In genomic region chr12:109519787-109520186, GRCh38 we compare ENCODE assay signal across 15 cellular contexts. TPM values are rescaled to one million over a fixed set of nuclear protein-coding genes. Genes with fewer than 3 reads are reported as not detected.
DNase-seq lines count a peak whose midpoint lies in the region; ATAC-seq and TF ChIP-seq lines count a peak whose summit lies in the region.
"Had no signal": no experiment of that assay in that cellular context is flagged by ENCODE, and none has a peak within 500 bp of the region (broad histone marks: within the 10 kb centered on the region; RNA-seq: fewer than 3 reads in every experiment).

No MANE protein-coding gene starts in this region.

- TF ChIP-seq POLR2A in heart left ventricle (IDR thresholded peaks at IDR 0.05) (no peak), stomach (IDR thresholded peaks at IDR 0.05) (no peak)

- H3K4me1 ChIP-seq in heart left ventricle = peaks cover 14 to 58% (median 26%) of the 10 kb centered on the region in 12 donors
- peaks cover 0 to 3% of the 10 kb centered on the region in 2 donors for H3K4me1 ChIP-seq in mucosa of rectum (ENCODE audit: control insufficient read depth in 2 of 2, insufficient read depth in 2 of 2, low read length in 2 of 2)
- H3K4me1 ChIP-seq in stomach = no peaks in the 10 kb centered on the region
- H3K4me1 ChIP-seq: upper lobe of right lung had no signal

- TF ChIP-seq CTCF in heart left ventricle (IDR thresholded peaks at IDR 0.05) (no peak), dorsolateral prefrontal cortex (IDR thresholded peaks at IDR 0.05 in 54 of 56, conservative IDR thresholded peaks at IDR 0.05 in 2 of 56; ENCODE audit: low read depth in 1 of 56, partially characterized antibody in 56 of 56) (no peak), stomach (IDR thresholded peaks at IDR 0.05) (no peak)

- H3K9me3 ChIP-seq in heart left ventricle (no peaks in the 10 kb centered on the region), mucosa of rectum (ENCODE audit: control insufficient read depth in 2 of 2, low read length in 2 of 2) (no peaks in the 10 kb centered on the region), stomach (no peaks in the 10 kb centered on the region)
- H3K9me3 ChIP-seq: upper lobe of right lung had no signal

- WGBS in heart left ventricle, 4 donors = 56 to 87% (median 69%) methylated on average over 6 of the region's 6 CpGs
- 81 to 97% (median 88%) methylated on average over 6 of the region's 6 CpGs for WGBS in stomach, 5 donors

- no peaks in the 10 kb centered on the region for H3K27me3 Mint-ChIP-seq in activated T-helper 1 cell treated with anti-CD3 and anti-CD28 coated beads, Interleukin-12 subunit alpha, Interleukin-12 subunit beta, Interleukin-2, Interleukin-4 antibody, amounts not matched to agents 30 ng/mL and 10 ng/mL and 1 ng/mL, durations not matched to agents 14 hours and 24 hours and 36 hours (ENCODE audit: insufficient read depth)

- H3K27me3 ChIP-seq in heart left ventricle = no peaks in the 10 kb centered on the region
- no peaks in the 10 kb centered on the region for H3K27me3 ChIP-seq in dorsolateral prefrontal cortex
- H3K27me3 ChIP-seq in mucosa of rectum (ENCODE audit: control insufficient read depth in 2 of 2, insufficient read depth in 2 of 2, low read length in 2 of 2) = no peaks in the 10 kb centered on the region
- no peaks in the 10 kb centered on the region for H3K27me3 ChIP-seq in stomach
- H3K27me3 ChIP-seq: neural progenitor cell, upper lobe of right lung had no signal

- no peak overlapping the region for H3K9ac ChIP-seq in mucosa of rectum (ENCODE audit: low read depth in 1 of 2, low read length in 2 of 2)
- H3K9ac ChIP-seq: neural progenitor cell had no signal

- H3K9me3 Mint-ChIP-seq in activated T-helper 1 cell treated with anti-CD3 and anti-CD28 coated beads, Interleukin-12 subunit alpha, Interleukin-12 subunit beta, Interleukin-2, Interleukin-4 antibody, amounts not matched to agents 30 ng/mL and 10 ng/mL and 1 ng/mL, durations not matched to agents 14 hours and 24 hours and 36 hours = no peaks in the 10 kb centered on the region
- H3K9me3 Mint-ChIP-seq: activated T-helper 2 cell treated with anti-CD3 and anti-CD28 coated beads, Interferon-gamma antibody, Interleukin-2, Interleukin-4, amounts not matched to agents 10 μg/mL and 5 μg/mL and 100 μg/mL, durations not matched to agents 14 hours and 24 hours and 36 hours; neural progenitor cell had no signal

- H3K4me1 Mint-ChIP-seq in activated T-helper 1 cell treated with anti-CD3 and anti-CD28 coated beads, Interleukin-12 subunit alpha, Interleukin-12 subunit beta, Interleukin-2, Interleukin-4 antibody, amounts not matched to agents 30 ng/mL and 10 ng/mL and 1 ng/mL, durations not matched to agents 14 hours and 24 hours and 36 hours (ENCODE audit: low read depth) = no peaks in the 10 kb centered on the region

- no peak overlapping the region for H3K4me3 Mint-ChIP-seq in activated T-helper 1 cell treated with anti-CD3 and anti-CD28 coated beads, Interleukin-12 subunit alpha, Interleukin-12 subunit beta, Interleukin-2, Interleukin-4 antibody, amounts not matched to agents 30 ng/mL and 10 ng/mL and 1 ng/mL, durations not matched to agents 14 hours and 24 hours and 36 hours

- DNase-seq in heart left ventricle (no peak), Right ventricle myocardium superior (no peak), dorsolateral prefrontal cortex (no peak), stomach (no peak), NCI-H1694 treated with DMSO at 0.1 percent for 48 hours (lab: John Stamatoyannopoulos, UW) (no peak), foreskin melanocyte (no peak)
- no peak for DNase-seq in activated T-helper 1 cell treated with anti-CD3 and anti-CD28 coated beads, Interleukin-12 subunit alpha, Interleukin-12 subunit beta, Interleukin-2, Interleukin-4 antibody, amounts not matched to agents 30 ng/mL and 10 ng/mL and 1 ng/mL, durations not matched to agents 14 hours and 24 hours and 36 hours (ENCODE audit: low spot score)
- DNase-seq: 8988T; activated CD4-positive, CD25-positive, alpha-beta regulatory T cell; NCI-H1930; upper lobe of right lung had no signal

- H3K27ac ChIP-seq in heart left ventricle (peak overlapping the region; percentile 35 to 89 (median 75)), dorsolateral prefrontal cortex (peak overlapping the region in 43 of 59 donors; percentile 14 to 85 (median 66)), mucosa of rectum (ENCODE audit: low read depth in 2 of 2, low read length in 2 of 2) (peak overlapping the region; percentile 28 to 35), stomach (peak overlapping the region in 4 of 5 donors; percentile 28 to 68 (median 56))
- H3K27ac ChIP-seq: C4-2B, neural progenitor cell, upper lobe of right lung had no signal

- H3K36me3 Mint-ChIP-seq in activated T-helper 1 cell treated with anti-CD3 and anti-CD28 coated beads, Interleukin-12 subunit alpha, Interleukin-12 subunit beta, Interleukin-2, Interleukin-4 antibody, amounts not matched to agents 30 ng/mL and 10 ng/mL and 1 ng/mL, durations not matched to agents 14 hours and 24 hours and 36 hours (ENCODE audit: low read depth) = peaks cover 30% of the 10 kb centered on the region

- H3K27ac Mint-ChIP-seq in activated T-helper 1 cell treated with anti-CD3 and anti-CD28 coated beads, Interleukin-12 subunit alpha, Interleukin-12 subunit beta, Interleukin-2, Interleukin-4 antibody, amounts not matched to agents 30 ng/mL and 10 ng/mL and 1 ng/mL, durations not matched to agents 14 hours and 24 hours and 36 hours = no peak overlapping the region
- H3K27ac Mint-ChIP-seq: activated T-helper 2 cell treated with anti-CD3 and anti-CD28 coated beads, Interferon-gamma antibody, Interleukin-2, Interleukin-4, amounts not matched to agents 10 μg/mL and 5 μg/mL and 100 μg/mL, durations not matched to agents 14 hours and 24 hours and 36 hours had no signal

- intact Hi-C loops in heart left ventricle (cut with DNase I) (loop anchor here (1.0 to 10.0 kb wide), 17 partner anchors 43 to 575 kb away; partner anchors contain the start of genes MMAB (in 3 of the 10), MVK (in 3 of the 10) and FAM222A (in 2 of the 10)), Right ventricle myocardium superior (cut with DNase I) (loop anchor here (5.0 kb wide), 2 partner anchors 78 to 258 kb away; no protein-coding TSS in a partner anchor), dorsolateral prefrontal cortex (cut with DNase I) (loop anchor here (2.0 to 5.0 kb wide), 5 partner anchors 53 to 323 kb away; partner anchors contain the start of genes FAM222A (in 2 of the 2), MMAB (in 2 of the 2) and MVK (in 2 of the 2)), stomach (cut with DNase I; ENCODE audit: low total_unique reads) (loop anchor here (10.0 kb wide), 1 partner anchor 255 kb away; no protein-coding TSS in a partner anchor)
- intact Hi-C loops in activated T-helper 1 cell treated with anti-CD3 and anti-CD28 coated beads, Interleukin-12 subunit alpha, Interleukin-12 subunit beta, Interleukin-2, Interleukin-4 antibody, amounts not matched to agents 30 ng/mL and 10 ng/mL and 1 ng/mL, durations not matched to agents 14 hours and 24 hours and 36 hours (cut with micrococcal nuclease) = loop anchor here (2.0 kb wide), 1 partner anchor 53 kb away; the partner anchor contains the start of genes MMAB and MVK

- no peak for TF ChIP-seq EP300 in stomach (IDR thresholded peaks at IDR 0.05)

- H3K4me3 ChIP-seq in heart left ventricle (no peak overlapping the region), dorsolateral prefrontal cortex (no peak overlapping the region), mucosa of rectum (ENCODE audit: low read length in 2 of 2) (no peak overlapping the region), stomach (no peak overlapping the region)
- H3K4me3 ChIP-seq: neural progenitor cell, upper lobe of right lung had no signal

- ATAC-seq in heart left ventricle (no peak), Right ventricle myocardium superior (ENCODE audit: poor library complexity) (no peak)
- ATAC-seq: upper lobe of right lung had no signal

- H3K36me3 ChIP-seq in heart left ventricle (peaks cover 4 to 96% (median 77%) of the 10 kb centered on the region in 9 donors), mucosa of rectum (ENCODE audit: control insufficient read depth in 2 of 2, insufficient read depth in 2 of 2, low read length in 2 of 2) (peaks cover 52 to 81% of the 10 kb centered on the region in 2 donors), stomach (peaks cover 61 to 100% (median 98%) of the 10 kb centered on the region in 4 donors)
- H3K36me3 ChIP-seq: neural progenitor cell had no signal

RNA-seq across cellular contexts. Expression of gene UBE3B, which starts 42.4 kb away (rescaled TPM):
- total RNA-seq in heart left ventricle (10 to 100 TPM; 45.7 to 82.7 (median 53.8) TPM), Right ventricle myocardium superior (50.9 TPM), dorsolateral prefrontal cortex (10 to 100 TPM; 39.2 to 68.5 (median 52.9) TPM), stomach (100 to 1,000 TPM in 1 of 5 donors, 10 to 100 TPM in 4; 10.5 to 104 (median 48.1) TPM)
- polyA plus RNA-seq in heart left ventricle (10 to 100 TPM; 19.1 to 24.4 TPM), stomach (10 to 100 TPM in 2 of 3 donors, 1 to 10 TPM in 1; 9.4 to 13.1 (median 11.5) TPM)
- 28.7 and 29.3 TPM in 2 replicates for total RNA-seq in activated T-helper 1 cell treated with anti-CD3 and anti-CD28 coated beads, Interleukin-12 subunit alpha, Interleukin-12 subunit beta, Interleukin-2, Interleukin-4 antibody, amounts not matched to agents 30 ng/mL and 10 ng/mL and 1 ng/mL, durations not matched to agents 14 hours and 24 hours and 36 hours

RNA-seq across cellular contexts. Expression of gene KCTD10, which starts 42.7 kb away (rescaled TPM):
- 10 to 100 TPM; 20.8 to 52.3 (median 37.1) TPM for total RNA-seq in heart left ventricle
- polyA plus RNA-seq in heart left ventricle = 10 to 100 TPM in 1 of 2 donors, 1 to 10 TPM in 1; 9.5 to 47.6 TPM
- total RNA-seq in Right ventricle myocardium superior = 27.1 TPM
- 10 to 100 TPM; 32.1 to 62.5 (median 42.9) TPM for total RNA-seq in dorsolateral prefrontal cortex
- 100 to 1,000 TPM in 1 of 5 donors, 10 to 100 TPM in 4; 19.6 to 156 (median 48.7) TPM for total RNA-seq in stomach
- polyA plus RNA-seq in stomach = 10 to 100 TPM; 12.1 to 36.5 (median 33.6) TPM
- 48.3 and 51.2 TPM in 2 replicates for total RNA-seq in activated T-helper 1 cell treated with anti-CD3 and anti-CD28 coated beads, Interleukin-12 subunit alpha, Interleukin-12 subunit beta, Interleukin-2, Interleukin-4 antibody, amounts not matched to agents 30 ng/mL and 10 ng/mL and 1 ng/mL, durations not matched to agents 14 hours and 24 hours and 36 hours

RNA-seq across cellular contexts. Expression of gene MMAB, which starts 53.5 kb away (rescaled TPM):
- 10 to 100 TPM; 29.5 to 43.3 (median 34.4) TPM for total RNA-seq in heart left ventricle
- polyA plus RNA-seq in heart left ventricle = 10 to 100 TPM; 38.1 to 43.4 TPM
- 68.1 TPM for total RNA-seq in Right ventricle myocardium superior
- 10 to 100 TPM; 17.6 to 53.8 (median 31.3) TPM for total RNA-seq in dorsolateral prefrontal cortex
- 10 to 100 TPM in 3 of 5 donors, 1 to 10 TPM in 2; 6.2 to 71.2 (median 13.6) TPM for total RNA-seq in stomach
- polyA plus RNA-seq in stomach = 10 to 100 TPM; 44.1 to 51.8 (median 47.4) TPM
- 41.9 and 42.2 TPM in 2 replicates for total RNA-seq in activated T-helper 1 cell treated with anti-CD3 and anti-CD28 coated beads, Interleukin-12 subunit alpha, Interleukin-12 subunit beta, Interleukin-2, Interleukin-4 antibody, amounts not matched to agents 30 ng/mL and 10 ng/mL and 1 ng/mL, durations not matched to agents 14 hours and 24 hours and 36 hours

RNA-seq across cellular contexts. Expression of gene MVK, which starts 53.8 kb away (rescaled TPM):
- 10 to 100 TPM in 5 of 9 donors, 1 to 10 TPM in 4; 7.9 to 14.9 (median 10.1) TPM for total RNA-seq in heart left ventricle
- 10 to 100 TPM; 13.4 to 13.9 TPM for polyA plus RNA-seq in heart left ventricle
- 9.4 TPM for total RNA-seq in Right ventricle myocardium superior
- 10 to 100 TPM; 11.9 to 45.9 (median 24.6) TPM for total RNA-seq in dorsolateral prefrontal cortex
- total RNA-seq in stomach = 10 to 100 TPM in 3 of 5 donors, 1 to 10 TPM in 2; 1.2 to 16.7 (median 10.7) TPM
- polyA plus RNA-seq in stomach = 10 to 100 TPM; 16.7 to 22.8 (median 18.0) TPM
- total RNA-seq in activated T-helper 1 cell treated with anti-CD3 and anti-CD28 coated beads, Interleukin-12 subunit alpha, Interleukin-12 subunit beta, Interleukin-2, Interleukin-4 antibody, amounts not matched to agents 30 ng/mL and 10 ng/mL and 1 ng/mL, durations not matched to agents 14 hours and 24 hours and 36 hours = 14.2 and 15.8 TPM in 2 replicates
